In genomic region chr16:5349101-5349500, GRCh38 we compare ENCODE assay signal across 1 cellular context.
TF ChIP-seq lines count a peak whose summit lies in the region.

No MANE protein-coding gene starts in this region.

TF ChIP-seq in HepG2, 621 proteins besides CTCF, POLR2A, EP300 and RAD21 (continued from another document and continues in another):
- TF ChIP-seq CSRNP2 (CRISPR knock-in tag; conservative IDR thresholded peaks at IDR 0.05; ENCODE audit: low read depth) (no peak), PAF1 (CRISPR knock-in tag; IDR thresholded peaks at IDR 0.05) (no peak), AHDC1 (CRISPR knock-in tag; IDR thresholded peaks at IDR 0.05; ENCODE audit: borderline replicate concordance) (peak; percentile 65; the same call in 1 of the 2 replicates), ZNF670 (CRISPR knock-in tag; IDR thresholded peaks at IDR 0.05; ENCODE audit: borderline replicate concordance) (no peak), ZNF616 (CRISPR knock-in tag; IDR thresholded peaks at IDR 0.05; ENCODE audit: low read depth) (no peak), ZNF576 (CRISPR knock-in tag; IDR thresholded peaks at IDR 0.05) (no peak), E2F5 (CRISPR knock-in tag; conservative IDR thresholded peaks at IDR 0.05) (no peak), CBX2 (IDR thresholded peaks at IDR 0.05; ENCODE audit: low read depth, low read length) (no peak), CBX2 (CRISPR knock-in tag; IDR thresholded peaks at IDR 0.05; ENCODE audit: low read depth) (no peak), SRSF1 (optimal IDR thresholded peaks at IDR 0.05; ENCODE audit: low read depth, low read length) (no peak), KAT2B (IDR thresholded peaks at IDR 0.05; ENCODE audit: borderline replicate concordance, low read depth, low read length) (peak; percentile 39; the same call in 1 of the 2 replicates), HDAC2 (CRISPR knock-in tag; IDR thresholded peaks at IDR 0.05) (no peak), ZNF343 (CRISPR knock-in tag; IDR thresholded peaks at IDR 0.05) (no peak), SETDB1 (CRISPR knock-in tag; IDR thresholded peaks at IDR 0.05; ENCODE audit: borderline replicate concordance) (no peak), HNRNPLL (IDR thresholded peaks at IDR 0.05; ENCODE audit: low read depth, low read length, poor library complexity, severe bottlenecking) (no peak), ZNF180 (CRISPR knock-in tag; IDR thresholded peaks at IDR 0.05; ENCODE audit: borderline replicate concordance, low read depth) (no peak), REPIN1 (CRISPR knock-in tag; IDR thresholded peaks at IDR 0.05; ENCODE audit: borderline replicate concordance, low read depth) (0 out of 2 replicates have a peak, but pooled peaks have one; percentile 24), ZMYM2 (CRISPR knock-in tag; IDR thresholded peaks at IDR 0.05) (0 out of 2 replicates have a peak, but pooled peaks have one; percentile 22), THAP9 (CRISPR knock-in tag; IDR thresholded peaks at IDR 0.05; ENCODE audit: borderline replicate concordance) (no peak), ESRRA (CRISPR knock-in tag; IDR thresholded peaks at IDR 0.05; ENCODE audit: low read depth) (no peak), ZNF839 (CRISPR knock-in tag; IDR thresholded peaks at IDR 0.05; ENCODE audit: borderline replicate concordance) (no peak), THAP11 (CRISPR knock-in tag; IDR thresholded peaks at IDR 0.05) (0 out of 2 replicates have a peak, but pooled peaks have one; percentile 10), ZGPAT (CRISPR knock-in tag; IDR thresholded peaks at IDR 0.05) (no peak), ZNF609 (CRISPR knock-in tag; IDR thresholded peaks at IDR 0.05; ENCODE audit: borderline replicate concordance) (no peak), HMGXB3 (CRISPR knock-in tag; IDR thresholded peaks at IDR 0.05; ENCODE audit: borderline replicate concordance) (no peak), ATF7-NPFF (CRISPR knock-in tag; IDR thresholded peaks at IDR 0.05; ENCODE audit: low read depth) (no peak), ZNF891 (CRISPR knock-in tag; IDR thresholded peaks at IDR 0.05) (no peak), ERF (CRISPR knock-in tag; IDR thresholded peaks at IDR 0.05) (no peak), ADNP (CRISPR knock-in tag; IDR thresholded peaks at IDR 0.05) (no peak), MLX (CRISPR knock-in tag; IDR thresholded peaks at IDR 0.05) (no peak), PTBP1 (IDR thresholded peaks at IDR 0.05; ENCODE audit: low read depth, low read length, poor library complexity, severe bottlenecking) (no peak), ZSCAN25 (CRISPR knock-in tag; IDR thresholded peaks at IDR 0.05) (no peak), GFI1 (CRISPR knock-in tag; IDR thresholded peaks at IDR 0.05; ENCODE audit: borderline replicate concordance) (no peak), ZNF549 (CRISPR knock-in tag; IDR thresholded peaks at IDR 0.05) (no peak), NCOA5 (CRISPR knock-in tag; IDR thresholded peaks at IDR 0.05) (no peak), ZC3H4 (CRISPR knock-in tag; IDR thresholded peaks at IDR 0.05; ENCODE audit: borderline replicate concordance) (no peak)
